In genomic region chr2:68726100-68726499, GRCh38 we compare ENCODE assay signal across 16 cellular contexts. TPM values are rescaled to one million over a fixed set of nuclear protein-coding genes. Genes with fewer than 3 reads are reported as not detected.
A peak's percentile ranks its signal among the peaks of the same experiment; 100 is the strongest.
DNase-seq lines count a peak whose midpoint lies in the region; ATAC-seq and TF ChIP-seq lines count a peak whose summit lies in the region.
"Had no signal": no experiment of that assay in that cellular context is flagged by ENCODE, and none has a peak within 500 bp of the region (broad histone marks: within the 10 kb centered on the region; RNA-seq: fewer than 3 reads in every experiment).

No MANE protein-coding gene starts in this region.

- no peaks in the 10 kb centered on the region for H3K9me3 ChIP-seq in T-helper 17 cell (ENCODE audit: control insufficient read depth, low read length, poor library complexity, severe bottlenecking)
- no peaks in the 10 kb centered on the region for H3K9me3 ChIP-seq in naive thymus-derived CD4-positive, alpha-beta T cell (ENCODE audit: control insufficient read depth in 2 of 3, low read length in 3 of 3)
- H3K9me3 ChIP-seq: right atrium auricular region, suprapubic skin had no signal

- H3K27ac ChIP-seq in HL-60 (replicated peaks) = peak overlapping the region; percentile 57
- no peak overlapping the region for H3K27ac ChIP-seq in naive thymus-derived CD4-positive, alpha-beta T cell (ENCODE audit: low read depth, low read length)
- H3K27ac ChIP-seq: right atrium auricular region, SJSA1, suprapubic skin had no signal

- H3K27me3 ChIP-seq in HL-60 (ENCODE audit: insufficient read depth, poor library complexity, severe bottlenecking) = no peaks in the 10 kb centered on the region
- no peaks in the 10 kb centered on the region for H3K27me3 ChIP-seq in naive thymus-derived CD4-positive, alpha-beta T cell (ENCODE audit: control insufficient read depth in 2 of 2, insufficient read depth in 2 of 2, low read length in 2 of 2)
- H3K27me3 ChIP-seq: right atrium auricular region, SJSA1, suprapubic skin had no signal

- H3K27me3 Mint-ChIP-seq in activated CD8-positive, alpha-beta memory T cell treated with anti-CD3 and anti-CD28 coated beads, Interleukin-2, amount 10 ng/mL, durations not matched to agents 7 days and 5 days = no peaks in the 10 kb centered on the region
- no peaks in the 10 kb centered on the region for H3K27me3 Mint-ChIP-seq in T-helper 17 cell
- H3K27me3 Mint-ChIP-seq in naive thymus-derived CD4-positive, alpha-beta T cell = no peaks in the 10 kb centered on the region

- no peak overlapping the region for H3K4me3 ChIP-seq in HL-60 (replicated peaks; ENCODE audit: insufficient read depth, low read length)
- no peak overlapping the region for H3K4me3 ChIP-seq in naive thymus-derived CD4-positive, alpha-beta T cell (ENCODE audit: low read length)
- H3K4me3 ChIP-seq: lung, right atrium auricular region, SJSA1, suprapubic skin had no signal

- no peaks in the 10 kb centered on the region for H3K36me3 ChIP-seq in naive thymus-derived CD4-positive, alpha-beta T cell (ENCODE audit: control insufficient read depth in 2 of 3, insufficient read depth in 3 of 3, low read length in 3 of 3)
- H3K36me3 ChIP-seq: right atrium auricular region, SJSA1, suprapubic skin had no signal

- no peak for ATAC-seq in activated CD8-positive, alpha-beta memory T cell treated with anti-CD3 and anti-CD28 coated beads, Interleukin-2, amount 10 ng/mL, durations not matched to agents 7 days and 5 days
- ATAC-seq in T-helper 17 cell (no peak), GM19351 (IDR thresholded peaks at IDR 0.05; ENCODE audit: unreplicated experiment) (no peak)
- ATAC-seq in naive thymus-derived CD4-positive, alpha-beta T cell = no peak

- no peaks in the 10 kb centered on the region for H3K9me3 Mint-ChIP-seq in activated CD8-positive, alpha-beta memory T cell treated with anti-CD3 and anti-CD28 coated beads, Interleukin-2, amount 10 ng/mL, durations not matched to agents 7 days and 5 days (ENCODE audit: low read depth)
- H3K9me3 Mint-ChIP-seq in naive thymus-derived CD4-positive, alpha-beta T cell = peaks cover 0 to 4% (median 0%) of the 10 kb centered on the region in 11 donors

- no peak overlapping the region for H3K4me3 Mint-ChIP-seq in activated CD8-positive, alpha-beta memory T cell treated with anti-CD3 and anti-CD28 coated beads, Interleukin-2, amount 10 ng/mL, durations not matched to agents 7 days and 5 days
- no peak overlapping the region for H3K4me3 Mint-ChIP-seq in T-helper 17 cell
- peak overlapping the region in 3 of 10 donors; percentile 10 to 60 (median 18) for H3K4me3 Mint-ChIP-seq in naive thymus-derived CD4-positive, alpha-beta T cell

- CTCF ChIA-PET in activated CD8-positive, alpha-beta memory T cell treated with anti-CD3 and anti-CD28 coated beads, Interleukin-2, amount 10 ng/mL, durations not matched to agents 7 days and 5 days (lab: Charles Lee) = interaction anchor here (1.2 to 5.0 kb wide), 4 partner anchors 14 to 26 kb away, joined by 3 to 22 read pairs (median 14); no protein-coding TSS in a partner anchor
- CTCF ChIA-PET in naive thymus-derived CD4-positive, alpha-beta T cell (lab: Charles Lee) = interaction anchor here (0.7 to 1.3 kb wide), 3 partner anchors 8 to 40 kb away, joined by 3 read pairs; no protein-coding TSS in a partner anchor

- intact Hi-C loops in naive thymus-derived CD4-positive, alpha-beta T cell (cut with micrococcal nuclease) = no loop called here

- peak; percentile 16 for DNase-seq in activated CD8-positive, alpha-beta memory T cell treated with anti-CD3 and anti-CD28 coated beads, Interleukin-2, amount 10 ng/mL, durations not matched to agents 7 days and 5 days
- DNase-seq in activated CD8-positive, alpha-beta memory T cell treated with anti-CD3 and anti-CD28 coated beads, Interleukin-2, amount 50 U/mL, for 4 hours = no peak
- DNase-seq in HL-60 (ENCODE audit: low read depth in 1 of 2, low spot score in 1 of 2) (no peak), T-helper 17 cell (no peak), DMS 273 (lab: John Stamatoyannopoulos, UW; ENCODE audit: unreplicated experiment) (no peak)
- DNase-seq in naive thymus-derived CD4-positive, alpha-beta T cell = no peak
- no peak for DNase-seq in stimulated activated CD4-positive, alpha-beta T cell treated with anti-CD3 and anti-CD28 coated beads, Interleukin-12 subunit alpha, Interleukin-12 subunit beta, amount 100 ng/mL, for 4 hours
- DNase-seq: activated T-cell treated with anti-CD3 and anti-CD28 coated beads, Interleukin-2, amount 50 U/mL, for 1 hour; islet precursor cell; NCI-H524 had no signal

- peaks cover 3% of the 10 kb centered on the region for H3K36me3 Mint-ChIP-seq in activated CD8-positive, alpha-beta memory T cell treated with anti-CD3 and anti-CD28 coated beads, Interleukin-2, amount 10 ng/mL, durations not matched to agents 7 days and 5 days
- no peaks in the 10 kb centered on the region for H3K36me3 Mint-ChIP-seq in T-helper 17 cell (ENCODE audit: low read depth)
- peaks cover 0 to 2% (median 0%) of the 10 kb centered on the region in 5 donors for H3K36me3 Mint-ChIP-seq in naive thymus-derived CD4-positive, alpha-beta T cell

- no peak for TF ChIP-seq CTCF in HL-60 (IDR thresholded peaks at IDR 0.05; ENCODE audit: insufficient read depth, low read length)

- POLR2A ChIA-PET in naive thymus-derived CD4-positive, alpha-beta T cell (lab: Charles Lee) = interaction anchor here (0.6 to 9.9 kb wide), 4 partner anchors 6 to 480 kb away, joined by 3 to 114 read pairs (median 4); partner anchors contain the start of gene ARHGAP25

- peaks cover 82% of the 10 kb centered on the region for H3K4me1 Mint-ChIP-seq in activated CD8-positive, alpha-beta memory T cell treated with anti-CD3 and anti-CD28 coated beads, Interleukin-2, amount 10 ng/mL, durations not matched to agents 7 days and 5 days
- peaks cover 51% of the 10 kb centered on the region for H3K4me1 Mint-ChIP-seq in T-helper 17 cell
- peaks cover 48 to 81% (median 71%) of the 10 kb centered on the region in 7 donors for H3K4me1 Mint-ChIP-seq in naive thymus-derived CD4-positive, alpha-beta T cell

- H3K27ac Mint-ChIP-seq in activated CD8-positive, alpha-beta memory T cell treated with anti-CD3 and anti-CD28 coated beads, Interleukin-2, amount 10 ng/mL, durations not matched to agents 7 days and 5 days = peak overlapping the region; percentile 88
- peak overlapping the region; percentile 95 for H3K27ac Mint-ChIP-seq in T-helper 17 cell
- H3K27ac Mint-ChIP-seq in naive thymus-derived CD4-positive, alpha-beta T cell = peak overlapping the region; percentile 33 to 89 (median 82)

- H3K4me1 ChIP-seq in naive thymus-derived CD4-positive, alpha-beta T cell (ENCODE audit: control insufficient read depth in 2 of 2, insufficient read depth in 2 of 2, low read length in 2 of 2) = peaks cover 51 to 62% of the 10 kb centered on the region in 2 donors
- H3K4me1 ChIP-seq: right atrium auricular region had no signal

RNA-seq across cellular contexts. Expression of gene ARHGAP25, which starts 8.5 kb away (rescaled TPM):
- 100 to 1,000 TPM in 1 of 2 experiments, 10 to 100 TPM in 1; 90.2 to 126 TPM for total RNA-seq in activated CD8-positive, alpha-beta memory T cell treated with anti-CD3 and anti-CD28 coated beads, Interleukin-2, amount 10 ng/mL, durations not matched to agents 7 days and 5 days
- 10 to 100 TPM; 75.6 to 90.6 TPM for total RNA-seq in T-helper 17 cell
- 100 to 1,000 TPM in 4 of 5 experiments, 10 to 100 TPM in 1; 68.2 to 139 (median 116) TPM for total RNA-seq in naive thymus-derived CD4-positive, alpha-beta T cell
- 100 to 1,000 TPM in 1 of 2 donors, 10 to 100 TPM in 1; 63.3 to 134 TPM for polyA plus RNA-seq in naive thymus-derived CD4-positive, alpha-beta T cell
- total RNA-seq: epithelial cell of proximal tubule, SJSA1 had no signal
